10 cellular contexts compared by ENCODE assay signal in the genomic region with DNA sequence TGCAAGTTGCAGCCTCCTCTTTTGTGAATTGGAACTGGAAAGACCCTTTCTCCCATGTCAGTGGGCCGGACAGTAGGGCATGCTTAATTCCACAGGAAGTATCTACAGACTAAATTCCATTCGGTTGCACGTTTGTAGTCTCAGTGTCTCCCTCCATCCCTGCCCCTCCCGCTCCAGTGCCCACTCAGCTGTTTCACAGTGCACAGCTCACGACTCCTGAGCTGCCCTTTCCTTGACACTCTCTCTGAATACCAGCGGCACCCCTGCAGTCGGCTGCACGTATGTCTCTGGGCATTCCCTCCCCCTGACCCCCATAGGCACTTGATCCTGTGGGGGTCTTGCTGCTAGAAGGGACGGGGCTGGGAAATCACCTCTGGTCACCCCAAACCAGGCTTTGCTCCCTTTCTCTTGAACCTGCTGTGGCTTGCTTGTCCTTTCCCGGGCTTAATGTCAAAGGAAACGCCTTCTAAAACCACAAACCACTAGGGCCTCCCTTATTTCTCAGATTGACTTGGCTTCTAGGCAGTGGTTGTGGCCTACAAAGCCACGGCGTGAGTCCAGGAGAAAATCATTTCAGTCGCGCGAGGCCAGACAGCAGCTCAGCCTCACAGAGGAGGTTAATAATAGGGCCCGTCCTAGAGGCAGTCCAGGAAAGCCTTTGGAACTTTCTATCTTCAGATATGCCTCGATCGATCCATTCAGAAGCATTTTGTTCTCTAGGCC.
DNase-seq lines count a peak whose midpoint lies in the region; ATAC-seq and TF ChIP-seq lines count a peak whose summit lies in the region.
"Had no signal": no experiment of that assay in that cellular context is flagged by ENCODE, and none has a peak within 500 bp of the region (broad histone marks: within the 10 kb centered on the region; RNA-seq: fewer than 3 reads in every experiment).

No MANE protein-coding gene starts in this region.

- H3K4me1 ChIP-seq in OCI-LY3 (ENCODE audit: low read length) = peaks cover 32% of the 10 kb centered on the region

- H3K27me3 Mint-ChIP-seq in activated naive CD4-positive, alpha-beta T cell treated with anti-CD3 and anti-CD28 coated beads for 36 hours (ENCODE audit: low read depth) = no peaks in the 10 kb centered on the region

- no peak for TF ChIP-seq CTCF in OCI-LY3 (IDR thresholded peaks at IDR 0.05; ENCODE audit: low read depth, low read length)

- H2AFZ ChIP-seq in OCI-LY3 (ENCODE audit: low read depth, low read length) = no peak overlapping the region

- no peak overlapping the region for H3K4me3 Mint-ChIP-seq in activated naive CD4-positive, alpha-beta T cell treated with anti-CD3 and anti-CD28 coated beads for 36 hours
- H3K4me3 Mint-ChIP-seq: naive thymus-derived CD8-positive, alpha-beta T cell had no signal

- H3K79me2 ChIP-seq in OCI-LY3 (ENCODE audit: low read length) = no peaks in the 10 kb centered on the region

- H3K4me1 Mint-ChIP-seq in activated naive CD4-positive, alpha-beta T cell treated with anti-CD3 and anti-CD28 coated beads for 36 hours (ENCODE audit: low read depth) = no peaks in the 10 kb centered on the region
- H3K4me1 Mint-ChIP-seq: naive thymus-derived CD8-positive, alpha-beta T cell had no signal

- CTCF ChIA-PET in activated naive CD4-positive, alpha-beta T cell treated with anti-CD3 and anti-CD28 coated beads for 36 hours (lab: Charles Lee) = no interaction called here

- peaks cover 59% of the 10 kb centered on the region for H3K27me3 ChIP-seq in OCI-LY3 (ENCODE audit: low read depth, low read length)

- no peak overlapping the region for H3K27ac Mint-ChIP-seq in activated naive CD4-positive, alpha-beta T cell treated with anti-CD3 and anti-CD28 coated beads for 36 hours
- H3K27ac Mint-ChIP-seq: naive thymus-derived CD8-positive, alpha-beta T cell had no signal

- H4K20me1 ChIP-seq in OCI-LY3 (ENCODE audit: insufficient read depth, low read length) = peaks cover 43% of the 10 kb centered on the region

- H3K4me2 ChIP-seq in OCI-LY3 (ENCODE audit: low read length) = peak overlapping the region; percentile 72

- ATAC-seq in HG02884 (IDR thresholded peaks at IDR 0.05; ENCODE audit: unreplicated experiment) = peak; percentile 96
- ATAC-seq in stimulated activated naive CD8-positive, alpha-beta T cell treated with anti-CD3 and anti-CD28 coated beads, Interleukin-15, Interleukin-2, amounts not matched to agents 100 U/mL and 50 U/mL, for 24 hours = peak; percentile 59
- ATAC-seq: naive thymus-derived CD8-positive, alpha-beta T cell had no signal

- H3K9ac ChIP-seq in OCI-LY3 (ENCODE audit: low read length) = no peak overlapping the region

- DNase-seq in activated naive CD4-positive, alpha-beta T cell treated with anti-CD3 and anti-CD28 coated beads for 36 hours = peak; percentile 26
- DNase-seq in activated naive CD4-positive, alpha-beta T cell (lab: John Stamatoyannopoulos, UW) = no peak
- DNase-seq in stimulated activated naive CD8-positive, alpha-beta T cell treated with anti-CD3 and anti-CD28 coated beads, Interleukin-15, Interleukin-2, amounts not matched to agents 100 U/mL and 50 U/mL, for 24 hours = peak; percentile 15
- DNase-seq in activated CD4-positive, CD25-positive, alpha-beta regulatory T cell treated with anti-CD3 and anti-CD28 coated beads, Interleukin-2, amount 50 U/mL, for 72 hours = no peak
- DNase-seq in SW 1271 (lab: John Stamatoyannopoulos, UW) (no peak), islet precursor cell (no peak)
- DNase-seq: naive thymus-derived CD8-positive, alpha-beta T cell; NCI-H69 had no signal

- no peaks in the 10 kb centered on the region for H3K9me3 ChIP-seq in OCI-LY3 (ENCODE audit: insufficient read depth, low read length)

- H3K36me3 ChIP-seq in OCI-LY3 (replicated peaks; ENCODE audit: low read depth, low read length) = no peaks in the 10 kb centered on the region

- no peak overlapping the region for H3K27ac ChIP-seq in OCI-LY3 (ENCODE audit: low read length)

- H3K36me3 Mint-ChIP-seq in activated naive CD4-positive, alpha-beta T cell treated with anti-CD3 and anti-CD28 coated beads for 36 hours (ENCODE audit: low read depth) = no peaks in the 10 kb centered on the region

- intact Hi-C loops in activated naive CD4-positive, alpha-beta T cell treated with anti-CD3 and anti-CD28 coated beads for 36 hours (cut with micrococcal nuclease) = no loop called here

- H3K4me3 ChIP-seq in OCI-LY3 (ENCODE audit: low read length) = peak overlapping the region; percentile 51

- H3K9me3 Mint-ChIP-seq in activated naive CD4-positive, alpha-beta T cell treated with anti-CD3 and anti-CD28 coated beads for 36 hours = peaks cover 5% of the 10 kb centered on the region

Comparison
In these comparisons a context has a peak if more than half of its experiments do, and no peak if none do; other contexts are left out.
1. DNase-seq: peak in activated naive CD4-positive, alpha-beta T cell treated with anti-CD3 and anti-CD28 coated beads for 36 hours (single experiment) and stimulated activated naive CD8-positive, alpha-beta T cell treated with anti-CD3 and anti-CD28 coated beads, Interleukin-15, Interleukin-2, amounts not matched to agents 100 U/mL and 50 U/mL, for 24 hours (single experiment); none in activated naive CD4-positive, alpha-beta T cell (0 of 4), activated CD4-positive, CD25-positive, alpha-beta regulatory T cell treated with anti-CD3 and anti-CD28 coated beads, Interleukin-2, amount 50 U/mL, for 72 hours (single experiment), SW 1271 (0 of 2) and islet precursor cell (single experiment).